In the genomic region with DNA sequence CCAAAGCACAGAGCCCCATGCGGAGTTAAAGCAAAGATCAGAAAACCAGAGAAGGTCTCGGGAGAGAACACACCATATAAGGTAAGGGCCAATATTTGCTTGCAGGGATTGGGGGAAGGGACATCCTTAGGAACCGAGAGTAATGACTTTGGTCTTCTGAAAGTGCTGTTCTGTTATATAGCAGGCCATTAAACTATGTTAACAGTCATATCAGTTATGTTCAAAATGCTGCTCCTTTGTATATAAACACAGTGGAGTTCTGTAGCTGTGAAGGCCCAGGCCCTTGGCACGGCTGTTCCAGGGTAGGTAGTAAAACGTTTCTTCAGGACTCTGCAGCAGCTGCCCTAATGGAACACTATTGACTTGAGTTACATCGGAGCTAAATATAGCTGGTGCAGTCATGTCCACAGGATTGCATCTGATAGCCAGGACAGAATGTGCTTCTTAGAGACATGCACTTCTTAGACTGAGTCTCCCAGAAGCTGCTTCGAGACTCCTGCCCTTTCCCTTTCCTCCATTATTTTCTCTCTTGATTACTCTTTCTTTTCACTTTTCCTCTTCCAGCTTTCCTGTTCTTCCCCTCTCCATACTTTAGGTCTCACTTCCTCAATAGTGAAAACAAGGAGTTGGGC, we compare ENCODE assay signal across 1 cellular context.
TF ChIP-seq lines count a peak whose summit lies in the region.

No MANE protein-coding gene starts in this region.

TF ChIP-seq in HEK293, 187 proteins besides CTCF, POLR2A, EP300 and RAD21 (continued from another document):
- TF ChIP-seq ZBTB17 (tag by site-specific recombination; IDR thresholded peaks at IDR 0.05) (no peak), ZBTB48 (tag by site-specific recombination; IDR thresholded peaks at IDR 0.05) (peak; percentile 72; the same call in 1 of the 2 replicates), ZNF366 (tag by site-specific recombination; conservative IDR thresholded peaks at IDR 0.05) (peak; percentile 88), ZNF558 (tag by site-specific recombination; IDR thresholded peaks at IDR 0.05) (no peak; the same call in 1 of the 2 replicates), IKZF3 (tag by site-specific recombination; IDR thresholded peaks at IDR 0.05) (0 out of 2 replicates have a peak, but pooled peaks have one; percentile 45), ZNF660 (tag by site-specific recombination; IDR thresholded peaks at IDR 0.05) (peak; percentile 73), ZIC2 (tag by site-specific recombination; IDR thresholded peaks at IDR 0.05) (no peak), PRDM1 (tag by site-specific recombination; IDR thresholded peaks at IDR 0.05) (peak; percentile 99), ZNF629 (tag by site-specific recombination; IDR thresholded peaks at IDR 0.05) (peak; percentile 11; the same call in 1 of the 2 replicates), ZNF623 (tag by site-specific recombination; IDR thresholded peaks at IDR 0.05) (peak; percentile 45)
- TF ChIP-seq, protein P1, sequence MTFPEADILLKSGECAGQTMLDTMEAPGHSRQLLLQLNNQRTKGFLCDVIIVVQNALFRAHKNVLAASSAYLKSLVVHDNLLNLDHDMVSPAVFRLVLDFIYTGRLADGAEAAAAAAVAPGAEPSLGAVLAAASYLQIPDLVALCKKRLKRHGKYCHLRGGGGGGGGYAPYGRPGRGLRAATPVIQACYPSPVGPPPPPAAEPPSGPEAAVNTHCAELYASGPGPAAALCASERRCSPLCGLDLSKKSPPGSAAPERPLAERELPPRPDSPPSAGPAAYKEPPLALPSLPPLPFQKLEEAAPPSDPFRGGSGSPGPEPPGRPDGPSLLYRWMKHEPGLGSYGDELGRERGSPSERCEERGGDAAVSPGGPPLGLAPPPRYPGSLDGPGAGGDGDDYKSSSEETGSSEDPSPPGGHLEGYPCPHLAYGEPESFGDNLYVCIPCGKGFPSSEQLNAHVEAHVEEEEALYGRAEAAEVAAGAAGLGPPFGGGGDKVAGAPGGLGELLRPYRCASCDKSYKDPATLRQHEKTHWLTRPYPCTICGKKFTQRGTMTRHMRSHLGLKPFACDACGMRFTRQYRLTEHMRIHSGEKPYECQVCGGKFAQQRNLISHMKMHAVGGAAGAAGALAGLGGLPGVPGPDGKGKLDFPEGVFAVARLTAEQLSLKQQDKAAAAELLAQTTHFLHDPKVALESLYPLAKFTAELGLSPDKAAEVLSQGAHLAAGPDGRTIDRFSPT (tag by site-specific recombination; IDR thresholded peaks at IDR 0.05), result 0 out of 2 replicates have a peak, but pooled peaks have one; percentile 14
- TF ChIP-seq, protein P2, sequence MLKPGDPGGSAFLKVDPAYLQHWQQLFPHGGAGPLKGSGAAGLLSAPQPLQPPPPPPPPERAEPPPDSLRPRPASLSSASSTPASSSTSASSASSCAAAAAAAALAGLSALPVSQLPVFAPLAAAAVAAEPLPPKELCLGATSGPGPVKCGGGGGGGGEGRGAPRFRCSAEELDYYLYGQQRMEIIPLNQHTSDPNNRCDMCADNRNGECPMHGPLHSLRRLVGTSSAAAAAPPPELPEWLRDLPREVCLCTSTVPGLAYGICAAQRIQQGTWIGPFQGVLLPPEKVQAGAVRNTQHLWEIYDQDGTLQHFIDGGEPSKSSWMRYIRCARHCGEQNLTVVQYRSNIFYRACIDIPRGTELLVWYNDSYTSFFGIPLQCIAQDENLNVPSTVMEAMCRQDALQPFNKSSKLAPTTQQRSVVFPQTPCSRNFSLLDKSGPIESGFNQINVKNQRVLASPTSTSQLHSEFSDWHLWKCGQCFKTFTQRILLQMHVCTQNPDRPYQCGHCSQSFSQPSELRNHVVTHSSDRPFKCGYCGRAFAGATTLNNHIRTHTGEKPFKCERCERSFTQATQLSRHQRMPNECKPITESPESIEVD (tag by site-specific recombination; IDR thresholded peaks at IDR 0.05), result no peak
- TF ChIP-seq, protein P3, sequence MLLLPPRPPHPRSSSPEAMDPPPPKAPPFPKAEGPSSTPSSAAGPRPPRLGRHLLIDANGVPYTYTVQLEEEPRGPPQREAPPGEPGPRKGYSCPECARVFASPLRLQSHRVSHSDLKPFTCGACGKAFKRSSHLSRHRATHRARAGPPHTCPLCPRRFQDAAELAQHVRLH (tag by site-specific recombination; IDR thresholded peaks at IDR 0.05), result peak; percentile 48; the same call in 1 of the 2 replicates
- TF ChIP-seq, protein P4, sequence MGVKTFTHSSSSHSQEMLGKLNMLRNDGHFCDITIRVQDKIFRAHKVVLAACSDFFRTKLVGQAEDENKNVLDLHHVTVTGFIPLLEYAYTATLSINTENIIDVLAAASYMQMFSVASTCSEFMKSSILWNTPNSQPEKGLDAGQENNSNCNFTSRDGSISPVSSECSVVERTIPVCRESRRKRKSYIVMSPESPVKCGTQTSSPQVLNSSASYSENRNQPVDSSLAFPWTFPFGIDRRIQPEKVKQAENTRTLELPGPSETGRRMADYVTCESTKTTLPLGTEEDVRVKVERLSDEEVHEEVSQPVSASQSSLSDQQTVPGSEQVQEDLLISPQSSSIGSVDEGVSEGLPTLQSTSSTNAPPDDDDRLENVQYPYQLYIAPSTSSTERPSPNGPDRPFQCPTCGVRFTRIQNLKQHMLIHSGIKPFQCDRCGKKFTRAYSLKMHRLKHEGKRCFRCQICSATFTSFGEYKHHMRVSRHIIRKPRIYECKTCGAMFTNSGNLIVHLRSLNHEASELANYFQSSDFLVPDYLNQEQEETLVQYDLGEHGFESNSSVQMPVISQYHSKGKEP (tag by site-specific recombination; IDR thresholded peaks at IDR 0.05), result peak; percentile 50; the same call in 1 of the 2 replicates
